In the genomic region with DNA sequence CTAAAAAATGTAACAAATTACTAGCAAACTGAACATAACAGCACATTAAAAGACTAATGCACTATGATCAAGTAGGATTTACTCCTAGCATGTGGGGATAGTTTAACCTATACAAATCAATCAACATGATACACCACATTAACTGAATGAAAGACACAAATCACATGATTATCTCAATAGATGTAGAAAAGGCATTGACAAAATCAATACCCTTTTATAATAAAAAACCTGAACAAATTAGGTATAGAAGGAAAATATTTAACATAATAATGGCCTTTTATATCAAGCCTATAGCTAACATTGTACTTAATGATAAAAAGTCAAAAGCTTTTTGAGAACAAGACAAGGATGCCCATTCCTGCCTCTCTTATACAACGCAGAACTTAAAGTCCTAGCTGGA, we compare ENCODE assay signal across 33 cellular contexts.
"Had no signal": no experiment of that assay in that cellular context is flagged by ENCODE, and none has a peak within 500 bp of the region (broad histone marks: within the 10 kb centered on the region; RNA-seq: fewer than 3 reads in every experiment).

No MANE protein-coding gene starts in this region.

- FAIRE-seq: astrocyte, bronchial epithelial cell had no signal

- ATAC-seq: activated naive CD4-positive, alpha-beta T cell treated with anti-CD3 and anti-CD28 coated beads, Interleukin-2, amount 50 U/mL, for 72 hours; activated naive CD8-positive, alpha-beta T cell treated with anti-CD3 and anti-CD28 coated beads, Interleukin-2, amount 50 U/mL, for 24 hours; activated T-cell treated with anti-CD3 and anti-CD28 coated beads, Interleukin-2, amount 50 U/mL, for 4 hours; activated T-cell treated with anti-CD3 and anti-CD28 coated beads, Interleukin-2, amount 50 U/mL, for 72 hours; activated T-helper 17 cell treated with anti-CD3 and anti-CD28 coated beads, Interleukin-2, amount 50 U/mL, for 72 hours; body of pancreas had no signal

- H3K4me1 ChIP-seq: adrenal gland, ascending aorta, body of pancreas, breast epithelium had no signal

- H3K27ac ChIP-seq: adrenal gland, ascending aorta, body of pancreas, brain microvascular endothelial cell, breast epithelium, cardiac muscle cell had no signal

- H3K36me3 ChIP-seq: adrenal gland, ascending aorta, brain microvascular endothelial cell, breast epithelium, cardiac muscle cell had no signal

- H3K9me3 ChIP-seq: adrenal gland, ascending aorta had no signal

- DNase-seq: activated effector memory CD4-positive, alpha-beta T cell treated with anti-CD3 and anti-CD28 coated beads, Interleukin-2, amount 50 U/mL, for 16 hours; activated effector memory CD4-positive, alpha-beta T cell treated with Interleukin-2 at 50 U/mL for 16 hours; activated gamma-delta T cell; activated gamma-delta T cell treated with Interleukin-2 at 50 U/mL for 16 hours; activated naive CD4-positive, alpha-beta T cell; activated naive CD4-positive, alpha-beta T cell treated with anti-CD3 and anti-CD28 coated beads for 36 hours; activated naive CD4-positive, alpha-beta T cell treated with anti-CD3 and anti-CD28 coated beads, Interleukin-2, amount 10 ng/mL, durations not matched to agents 7 days and 5 days; activated naive CD4-positive, alpha-beta T cell treated with anti-CD3 and anti-CD28 coated beads, Interleukin-2, amount 50 U/mL, for 16 hours; activated naive CD4-positive, alpha-beta T cell treated with Interleukin-2 at 50 U/mL for 16 hours; activated naive CD8-positive, alpha-beta T cell treated with anti-CD3 and anti-CD28 coated beads for 36 hours; activated naive CD8-positive, alpha-beta T cell treated with anti-CD3 and anti-CD28 coated beads, Interleukin-2, amount 10 ng/mL, durations not matched to agents 7 days and 5 days; activated naive CD8-positive, alpha-beta T cell treated with anti-CD3 and anti-CD28 coated beads, Interleukin-2, amount 50 U/mL, for 24 hours; activated T-cell treated with anti-CD3 and anti-CD28 coated beads, Interleukin-2, amount 50 U/mL, for 24 hours; activated T-cell treated with anti-CD3 and anti-CD28 coated beads, Interleukin-2, amount 50 U/mL, for 4 hours; activated T-cell treated with anti-CD3 and anti-CD28 coated beads, Interleukin-2, amount 50 U/mL, for 48 hours; activated T-cell treated with anti-CD3 and anti-CD28 coated beads, Interleukin-2, amount 50 U/mL, for 72 hours; adrenal gland; amniotic stem cell; amygdala; anterior cingulate cortex; aorta; body of pancreas; brain microvascular endothelial cell; caudate nucleus; central memory CD4-positive, alpha-beta T cell; cerebellar nuclear complex had no signal

- H3K4me3 ChIP-seq: adrenal gland, ascending aorta, body of pancreas, breast epithelium, cardiac muscle cell had no signal

- H3K27me3 ChIP-seq: adrenal gland, ascending aorta, body of pancreas, brain microvascular endothelial cell, breast epithelium, cardiac muscle cell had no signal
